Comparison of ENCODE assay signal across 10 cellular contexts in genomic region chr22:26462971-26463661, GRCh38. TPM values are rescaled to one million over a fixed set of nuclear protein-coding genes. Genes with fewer than 3 reads are reported as not detected.
DNase-seq lines count a peak whose midpoint lies in the region; ATAC-seq and TF ChIP-seq lines count a peak whose summit lies in the region.
"Had no signal": no experiment of that assay in that cellular context is flagged by ENCODE, and none has a peak within 500 bp of the region (broad histone marks: within the 10 kb centered on the region; RNA-seq: fewer than 3 reads in every experiment).

No MANE protein-coding gene starts in this region.

- H3K9me2 ChIP-seq in neural cell (ENCODE audit: insufficient read depth, low read length): no peaks in the 10 kb centered on the region

- 65% methylated on average over 10 of the region's 10 CpGs for WGBS in right cardiac atrium

- no peaks in the 10 kb centered on the region for H4K20me1 ChIP-seq in neural cell (ENCODE audit: insufficient read depth)

- H3K27ac ChIP-seq in right cardiac atrium (ENCODE audit: low read length) (peak overlapping the region; percentile 5), neural cell (ENCODE audit: low read length) (peak overlapping the region; percentile 79)
- no peak overlapping the region for H3K27ac ChIP-seq in CD4-positive, alpha-beta memory T cell (ENCODE audit: low read depth, low read length)

- no peak overlapping the region for H2AFZ ChIP-seq in neural cell (ENCODE audit: low read depth, low read length)

- intact Hi-C loops in right cardiac atrium (cut with DNase I) (loop anchor here in 3 of 4 donors (5.0 kb wide), 2 partner anchors 61 to 66 kb away; no protein-coding TSS in a partner anchor), Right ventricle myocardium superior (cut with DNase I) (loop anchor here (5.0 kb wide), 1 partner anchor 66 kb away; no protein-coding TSS in a partner anchor), natural killer cell (cut with micrococcal nuclease) (no loop called here)
- intact Hi-C loops in CD4-positive, alpha-beta memory T cell (cut with micrococcal nuclease): no loop called here

- peaks cover 7% of the 10 kb centered on the region for H3K79me2 ChIP-seq in neural cell (replicated peaks; ENCODE audit: insufficient read depth, low read length)

- H3K9me3 ChIP-seq in right cardiac atrium (ENCODE audit: control insufficient read depth, low read length) (no peaks in the 10 kb centered on the region), neural cell (ENCODE audit: low read length) (no peaks in the 10 kb centered on the region)
- no peaks in the 10 kb centered on the region for H3K9me3 ChIP-seq in CD4-positive, alpha-beta memory T cell (ENCODE audit: control insufficient read depth in 1 of 2, low read length in 2 of 2)
- H3K9me3 ChIP-seq: Caco-2 had no signal

- H3K4me1 Mint-ChIP-seq in natural killer cell: no peaks in the 10 kb centered on the region
- H3K4me1 Mint-ChIP-seq in CD4-positive, alpha-beta memory T cell: peaks cover 0 to 5% (median 0%) of the 10 kb centered on the region in 4 donors

- H3F3A ChIP-seq in neural cell (ENCODE audit: insufficient read depth, low read length, poor library complexity, severe bottlenecking): no peaks in the 10 kb centered on the region

- peak in 1 of 3 donors; percentile 21 for DNase-seq in right cardiac atrium
- no peak for DNase-seq in Right ventricle myocardium superior
- peak; percentile 60 for DNase-seq in ecto neural progenitor cell (ENCODE audit: low spot score)
- DNase-seq in natural killer cell: no peak
- DNase-seq in NCI-H524 treated with DMSO at 0.1 percent for 48 hours (lab: John Stamatoyannopoulos, UW): no peak
- no peak for DNase-seq in CD4-positive, alpha-beta memory T cell
- DNase-seq: activated naive CD4-positive, alpha-beta T cell; Caco-2 had no signal

- TF ChIP-seq RAD21 in neural cell (conservative IDR thresholded peaks at IDR 0.05): no peak

- peak; percentile 22 for TF ChIP-seq EP300 in neural cell (conservative IDR thresholded peaks at IDR 0.05; ENCODE audit: poor library complexity, severe bottlenecking)

- POLR2A ChIA-PET in CD4-positive, alpha-beta memory T cell (lab: Charles Lee; ENCODE audit: partially characterized antibody): no interaction called here

- H3K4me3 ChIP-seq in right cardiac atrium (ENCODE audit: low read length) (no peak overlapping the region), neural cell (ENCODE audit: low read length) (peak overlapping the region; percentile 50)
- H3K4me3 ChIP-seq in CD4-positive, alpha-beta memory T cell (ENCODE audit: low read length in 2 of 2): no peak overlapping the region

- peaks cover 10% of the 10 kb centered on the region for H3K36me3 ChIP-seq in neural cell (ENCODE audit: insufficient read depth, low read length)
- peaks cover 56% of the 10 kb centered on the region for H3K36me3 ChIP-seq in CD4-positive, alpha-beta memory T cell (ENCODE audit: insufficient read depth, low read length)

- H3K27ac Mint-ChIP-seq in natural killer cell: no peak overlapping the region
- H3K27ac Mint-ChIP-seq in CD4-positive, alpha-beta memory T cell: no peak overlapping the region

- no peaks in the 10 kb centered on the region for H3K27me3 Mint-ChIP-seq in natural killer cell (ENCODE audit: low read depth in 2 of 2)
- no peaks in the 10 kb centered on the region for H3K27me3 Mint-ChIP-seq in CD4-positive, alpha-beta memory T cell

- H3K36me3 Mint-ChIP-seq in natural killer cell: peaks cover 12% of the 10 kb centered on the region
- H3K36me3 Mint-ChIP-seq in CD4-positive, alpha-beta memory T cell: peaks cover 49 to 76% of the 10 kb centered on the region in 2 donors

- peak; percentile 62 to 72 for ATAC-seq in right cardiac atrium
- no peak for ATAC-seq in Right ventricle myocardium superior (ENCODE audit: poor library complexity)
- ATAC-seq in natural killer cell: no peak
- ATAC-seq in HG02852 (IDR thresholded peaks at IDR 0.05; ENCODE audit: unreplicated experiment): no peak

- H3K4me3 Mint-ChIP-seq in natural killer cell: no peak overlapping the region
- H3K4me3 Mint-ChIP-seq in CD4-positive, alpha-beta memory T cell: no peak overlapping the region

- peak overlapping the region; percentile 55 for H3K9ac ChIP-seq in neural cell (ENCODE audit: low read length)

- H3K4me2 ChIP-seq in neural cell (ENCODE audit: low read length): peak overlapping the region; percentile 79

- TF ChIP-seq CTCF in neural cell (IDR thresholded peaks at IDR 0.05; ENCODE audit: poor library complexity, severe bottlenecking): no peak
- TF ChIP-seq CTCF in natural killer cell (IDR thresholded peaks at IDR 0.05): no peak

- CTCF ChIA-PET in CD4-positive, alpha-beta memory T cell (lab: Charles Lee; ENCODE audit: partially characterized antibody): interaction anchor here (0.9 to 5.1 kb wide), 6 partner anchors 10 to 98 kb away, joined by 3 to 79 read pairs (median 4); no protein-coding TSS in a partner anchor

- no peaks in the 10 kb centered on the region for H3K9me3 Mint-ChIP-seq in natural killer cell
- no peaks in the 10 kb centered on the region for H3K9me3 Mint-ChIP-seq in CD4-positive, alpha-beta memory T cell

- no peaks in the 10 kb centered on the region for H3K27me3 ChIP-seq in right cardiac atrium (ENCODE audit: control insufficient read depth, insufficient read depth)
- H3K27me3 ChIP-seq in neural cell (ENCODE audit: insufficient read depth, low read depth, low read length): no peaks in the 10 kb centered on the region
- no peaks in the 10 kb centered on the region for H3K27me3 ChIP-seq in CD4-positive, alpha-beta memory T cell (ENCODE audit: insufficient read depth, low read length)

- H3K4me1 ChIP-seq in right cardiac atrium (ENCODE audit: control insufficient read depth, insufficient read depth, low read length): no peaks in the 10 kb centered on the region
- H3K4me1 ChIP-seq in CD4-positive, alpha-beta memory T cell (ENCODE audit: insufficient read depth, low read length): no peaks in the 10 kb centered on the region
- H3K4me1 ChIP-seq: Caco-2 had no signal

TF ChIP-seq in neural cell, 6 proteins besides CTCF, POLR2A, EP300 and RAD21:
- no peak for TF ChIP-seq EZH2 (IDR thresholded peaks at IDR 0.05; ENCODE audit: borderline replicate concordance, insufficient read depth, low read length, poor library complexity, severe bottlenecking)
- TF ChIP-seq SMC3 (conservative IDR thresholded peaks at IDR 0.05; ENCODE audit: poor library complexity): peak; percentile 27
- TF ChIP-seq, protein P1, sequence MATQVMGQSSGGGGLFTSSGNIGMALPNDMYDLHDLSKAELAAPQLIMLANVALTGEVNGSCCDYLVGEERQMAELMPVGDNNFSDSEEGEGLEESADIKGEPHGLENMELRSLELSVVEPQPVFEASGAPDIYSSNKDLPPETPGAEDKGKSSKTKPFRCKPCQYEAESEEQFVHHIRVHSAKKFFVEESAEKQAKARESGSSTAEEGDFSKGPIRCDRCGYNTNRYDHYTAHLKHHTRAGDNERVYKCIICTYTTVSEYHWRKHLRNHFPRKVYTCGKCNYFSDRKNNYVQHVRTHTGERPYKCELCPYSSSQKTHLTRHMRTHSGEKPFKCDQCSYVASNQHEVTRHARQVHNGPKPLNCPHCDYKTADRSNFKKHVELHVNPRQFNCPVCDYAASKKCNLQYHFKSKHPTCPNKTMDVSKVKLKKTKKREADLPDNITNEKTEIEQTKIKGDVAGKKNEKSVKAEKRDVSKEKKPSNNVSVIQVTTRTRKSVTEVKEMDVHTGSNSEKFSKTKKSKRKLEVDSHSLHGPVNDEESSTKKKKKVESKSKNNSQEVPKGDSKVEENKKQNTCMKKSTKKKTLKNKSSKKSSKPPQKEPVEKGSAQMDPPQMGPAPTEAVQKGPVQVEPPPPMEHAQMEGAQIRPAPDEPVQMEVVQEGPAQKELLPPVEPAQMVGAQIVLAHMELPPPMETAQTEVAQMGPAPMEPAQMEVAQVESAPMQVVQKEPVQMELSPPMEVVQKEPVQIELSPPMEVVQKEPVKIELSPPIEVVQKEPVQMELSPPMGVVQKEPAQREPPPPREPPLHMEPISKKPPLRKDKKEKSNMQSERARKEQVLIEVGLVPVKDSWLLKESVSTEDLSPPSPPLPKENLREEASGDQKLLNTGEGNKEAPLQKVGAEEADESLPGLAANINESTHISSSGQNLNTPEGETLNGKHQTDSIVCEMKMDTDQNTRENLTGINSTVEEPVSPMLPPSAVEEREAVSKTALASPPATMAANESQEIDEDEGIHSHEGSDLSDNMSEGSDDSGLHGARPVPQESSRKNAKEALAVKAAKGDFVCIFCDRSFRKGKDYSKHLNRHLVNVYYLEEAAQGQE (IDR thresholded peaks at IDR 0.05; ENCODE audit: borderline replicate concordance): peak; percentile 46
TF ChIP-seq in neural cell: peak in this region for 2.

RNA-seq across cellular contexts. Expression of gene HPS4, which starts 20.5 kb away (rescaled TPM):
- total RNA-seq in right cardiac atrium: 10 to 100 TPM; 11.4 to 14.0 (median 12.3) TPM
- polyA plus RNA-seq in right cardiac atrium: 7.4 TPM
- total RNA-seq in Right ventricle myocardium superior: 8.3 TPM
- 51.9 and 54.1 TPM in 2 replicates for polyA plus RNA-seq in neural cell
- polyA minus RNA-seq in neural cell: 54.5 and 56.6 TPM in 2 replicates
- 10 to 100 TPM; 44.8 to 53.6 (median 50.7) TPM for total RNA-seq in natural killer cell
- 10 to 100 TPM; 54.0 to 59.7 TPM for total RNA-seq in CD4-positive, alpha-beta memory T cell
- polyA plus RNA-seq in CD4-positive, alpha-beta memory T cell: 10 to 100 TPM in 1 of 2 donors, 1 to 10 TPM in 1; 7.9 to 19.7 TPM

RNA-seq across cellular contexts. Expression of gene SRRD, which starts 20.6 kb away (rescaled TPM):
- total RNA-seq in right cardiac atrium: 10 to 100 TPM; 20.4 to 25.8 (median 22.3) TPM
- polyA plus RNA-seq in right cardiac atrium: 10.8 TPM
- total RNA-seq in Right ventricle myocardium superior: 23.2 TPM
- polyA plus RNA-seq in neural cell: 29.3 and 33.9 TPM in 2 replicates
- polyA minus RNA-seq in neural cell: 36.8 and 39.7 TPM in 2 replicates
- total RNA-seq in natural killer cell: 10 to 100 TPM; 18.8 to 21.5 (median 21.4) TPM
- 10 to 100 TPM; 19.5 to 20.7 TPM for total RNA-seq in CD4-positive, alpha-beta memory T cell
- polyA plus RNA-seq in CD4-positive, alpha-beta memory T cell: 10 to 100 TPM; 17.6 to 28.9 TPM

RNA-seq across cellular contexts. Expression of gene ASPHD2, which starts 34.1 kb away (rescaled TPM):
- total RNA-seq in right cardiac atrium: under 1 TPM; 0.08 to 0.50 (median 0.23) TPM
- polyA plus RNA-seq in right cardiac atrium: 0.05 TPM
- total RNA-seq in Right ventricle myocardium superior: not detected
- polyA plus RNA-seq in neural cell: 16.7 and 18.7 TPM in 2 replicates
- polyA minus RNA-seq in neural cell: 28.1 and 29.0 TPM in 2 replicates
- 1 to 10 TPM; 1.6 to 3.0 (median 1.9) TPM for total RNA-seq in natural killer cell
- 1 to 10 TPM; 4.0 to 4.1 TPM for total RNA-seq in CD4-positive, alpha-beta memory T cell
- 1 to 10 TPM; 2.8 to 4.1 TPM for polyA plus RNA-seq in CD4-positive, alpha-beta memory T cell
- total RNA-seq: Caco-2 had no signal

RNA-seq across cellular contexts. Expression of gene TFIP11, which starts 49.2 kb away (rescaled TPM):
- total RNA-seq in right cardiac atrium (10 to 100 TPM; 19.8 to 28.7 (median 25.4) TPM), Right ventricle myocardium superior (23.9 TPM), natural killer cell (100 to 1,000 TPM; 108 to 131 (median 124) TPM)
- polyA plus RNA-seq in right cardiac atrium (15.2 TPM), neural cell (24.9 and 49.8 TPM in 2 replicates)
- polyA minus RNA-seq in neural cell: 46.5 and 53.3 TPM in 2 replicates
- total RNA-seq in CD4-positive, alpha-beta memory T cell: 10 to 100 TPM; 72.7 to 74.5 TPM
- polyA plus RNA-seq in CD4-positive, alpha-beta memory T cell: 10 to 100 TPM; 22.2 to 45.4 TPM

Comparison
In these comparisons a context has a peak if more than half of its experiments do, and no peak if none do; other contexts are left out.
1. ATAC-seq: peak in right cardiac atrium (2 of 2); none in Right ventricle myocardium superior (single experiment), natural killer cell (0 of 3) and HG02852 (single experiment).
2. intact Hi-C loops: an anchor here in right cardiac atrium (5.0 kb wide) and Right ventricle myocardium superior (5.0 kb wide); none called in natural killer cell and CD4-positive, alpha-beta memory T cell.